ENCODE assay signal across 13 cellular contexts in the genomic region with DNA sequence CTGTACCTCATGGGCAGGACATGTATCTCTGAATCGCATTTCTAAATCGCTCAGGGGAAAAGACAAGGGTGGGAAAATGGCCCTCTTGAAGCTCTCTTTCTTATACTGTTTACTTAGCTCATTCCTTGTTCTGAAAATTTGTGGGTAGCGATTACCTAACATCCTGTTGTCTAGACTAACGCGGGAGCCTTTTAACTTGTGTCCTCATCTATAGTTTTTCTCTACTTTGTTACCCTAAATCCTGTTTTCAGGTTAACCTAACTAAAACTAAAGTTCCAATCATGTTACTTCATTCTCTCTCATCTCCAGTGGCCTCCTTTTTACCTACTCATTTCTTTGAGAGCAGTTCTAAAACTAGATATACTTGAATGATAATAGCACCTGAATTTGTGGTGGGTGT. TPM values are rescaled to one million over a fixed set of nuclear protein-coding genes. Genes with fewer than 3 reads are reported as not detected.
DNase-seq lines count a peak whose midpoint lies in the region; ATAC-seq and TF ChIP-seq lines count a peak whose summit lies in the region.
"Had no signal": no experiment of that assay in that cellular context is flagged by ENCODE, and none has a peak within 500 bp of the region (broad histone marks: within the 10 kb centered on the region; RNA-seq: fewer than 3 reads in every experiment).

No MANE protein-coding gene starts in this region.

- intact Hi-C loops in activated T-helper 2 cell treated with anti-CD3 and anti-CD28 coated beads, Interferon-gamma antibody, Interleukin-2, Interleukin-4, amounts not matched to agents 10 μg/mL and 5 μg/mL and 100 μg/mL, durations not matched to agents 14 hours and 24 hours and 36 hours (cut with micrococcal nuclease), result loop anchor here (5.0 to 10.0 kb wide), 2 partner anchors 42 to 90 kb away; no protein-coding TSS in a partner anchor

- H3K4me1 ChIP-seq in HEK293 (ENCODE audit: control insufficient read depth, insufficient read depth, low read length), result peaks cover 21% of the 10 kb centered on the region

- H3K27ac Mint-ChIP-seq in activated T-helper 2 cell treated with anti-CD3 and anti-CD28 coated beads, Interferon-gamma antibody, Interleukin-2, Interleukin-4, amounts not matched to agents 10 μg/mL and 5 μg/mL and 100 μg/mL, durations not matched to agents 14 hours and 24 hours and 36 hours, result peak overlapping the region; percentile 1

- CTCF ChIA-PET in HEK293 (lab: Yijun Ruan, JAX), result no interaction called here

- peaks cover 33% of the 10 kb centered on the region for H3K4me1 Mint-ChIP-seq in activated T-helper 2 cell treated with anti-CD3 and anti-CD28 coated beads, Interferon-gamma antibody, Interleukin-2, Interleukin-4, amounts not matched to agents 10 μg/mL and 5 μg/mL and 100 μg/mL, durations not matched to agents 14 hours and 24 hours and 36 hours (ENCODE audit: low read depth)

- no peak for TF ChIP-seq CTCF in HEK293 (tag by site-specific recombination; IDR thresholded peaks at IDR 0.05)

- POLR2A ChIA-PET in HEK293 (lab: Yijun Ruan, JAX), result interaction anchor here (1.3 kb wide), 1 partner anchor 53 kb away, joined by 3 read pairs; no protein-coding TSS in a partner anchor

- H3K36me3 Mint-ChIP-seq in activated T-helper 2 cell treated with anti-CD3 and anti-CD28 coated beads, Interferon-gamma antibody, Interleukin-2, Interleukin-4, amounts not matched to agents 10 μg/mL and 5 μg/mL and 100 μg/mL, durations not matched to agents 14 hours and 24 hours and 36 hours (ENCODE audit: low read depth), result peaks cover 25% of the 10 kb centered on the region

- H3K4me3 ChIP-seq in HEK293 (ENCODE audit: low read depth, low read length), result no peak overlapping the region
- H3K4me3 ChIP-seq: heart left ventricle, skin epidermis had no signal

- no peak overlapping the region for H3K4me3 Mint-ChIP-seq in activated T-helper 2 cell treated with anti-CD3 and anti-CD28 coated beads, Interferon-gamma antibody, Interleukin-2, Interleukin-4, amounts not matched to agents 10 μg/mL and 5 μg/mL and 100 μg/mL, durations not matched to agents 14 hours and 24 hours and 36 hours (ENCODE audit: low read depth)

- H3K9me3 ChIP-seq in HEK293 (ENCODE audit: control insufficient read depth, insufficient read depth, low read depth, low read length), result no peaks in the 10 kb centered on the region
- H3K9me3 ChIP-seq: heart left ventricle had no signal

- DNase-seq in Daoy (ENCODE audit: low read depth) (peak; percentile 13), kidney tubule cell (ENCODE audit: low spot score) (peak; percentile 17), SHP77 treated with DMSO at 0.1 percent for 48 hours (lab: John Stamatoyannopoulos, UW) (no peak), NCI-H1417 treated with DMSO at 0.1 percent for 48 hours (lab: John Stamatoyannopoulos, UW) (no peak)
- DNase-seq in activated T-helper 2 cell treated with anti-CD3 and anti-CD28 coated beads, Interferon-gamma antibody, Interleukin-2, Interleukin-4, amounts not matched to agents 10 μg/mL and 5 μg/mL and 100 μg/mL, durations not matched to agents 14 hours and 24 hours and 36 hours (ENCODE audit: low spot score), result no peak
- DNase-seq: heart left ventricle, left ventricle myocardium superior, NCI-H446 treated with DMSO at 0.1 percent for 48 hours, trophoblast cell had no signal

- ATAC-seq in GM21723 (IDR thresholded peaks at IDR 0.05; ENCODE audit: unreplicated experiment) (no peak), GM18861 (IDR thresholded peaks at IDR 0.05; ENCODE audit: unreplicated experiment) (no peak)
- ATAC-seq: heart left ventricle, left ventricle myocardium superior had no signal

- no peaks in the 10 kb centered on the region for H3K27me3 Mint-ChIP-seq in activated T-helper 2 cell treated with anti-CD3 and anti-CD28 coated beads, Interferon-gamma antibody, Interleukin-2, Interleukin-4, amounts not matched to agents 10 μg/mL and 5 μg/mL and 100 μg/mL, durations not matched to agents 14 hours and 24 hours and 36 hours (ENCODE audit: low read depth)

- peaks cover 0 to 4% of the 10 kb centered on the region in 2 experiments; a peak in 1 of 3 replicates for H3K36me3 ChIP-seq in HEK293 (ENCODE audit: control insufficient read depth in 2 of 2, insufficient read depth in 1 of 2, low read length in 2 of 2)
- H3K36me3 ChIP-seq: heart left ventricle had no signal

- no peaks in the 10 kb centered on the region for H3K9me3 Mint-ChIP-seq in activated T-helper 2 cell treated with anti-CD3 and anti-CD28 coated beads, Interferon-gamma antibody, Interleukin-2, Interleukin-4, amounts not matched to agents 10 μg/mL and 5 μg/mL and 100 μg/mL, durations not matched to agents 14 hours and 24 hours and 36 hours

- H3K27ac ChIP-seq in HEK293 (ENCODE audit: extremely low read depth, low read depth, low read length), result no peak overlapping the region
- H3K27ac ChIP-seq: heart left ventricle, skin epidermis had no signal

TF ChIP-seq in HEK293, 187 proteins besides CTCF, POLR2A, EP300 and RAD21:
- no peak for TF ChIP-seq ZNF140 (tag by site-specific recombination; IDR thresholded peaks at IDR 0.05)
- TF ChIP-seq, protein P1, sequence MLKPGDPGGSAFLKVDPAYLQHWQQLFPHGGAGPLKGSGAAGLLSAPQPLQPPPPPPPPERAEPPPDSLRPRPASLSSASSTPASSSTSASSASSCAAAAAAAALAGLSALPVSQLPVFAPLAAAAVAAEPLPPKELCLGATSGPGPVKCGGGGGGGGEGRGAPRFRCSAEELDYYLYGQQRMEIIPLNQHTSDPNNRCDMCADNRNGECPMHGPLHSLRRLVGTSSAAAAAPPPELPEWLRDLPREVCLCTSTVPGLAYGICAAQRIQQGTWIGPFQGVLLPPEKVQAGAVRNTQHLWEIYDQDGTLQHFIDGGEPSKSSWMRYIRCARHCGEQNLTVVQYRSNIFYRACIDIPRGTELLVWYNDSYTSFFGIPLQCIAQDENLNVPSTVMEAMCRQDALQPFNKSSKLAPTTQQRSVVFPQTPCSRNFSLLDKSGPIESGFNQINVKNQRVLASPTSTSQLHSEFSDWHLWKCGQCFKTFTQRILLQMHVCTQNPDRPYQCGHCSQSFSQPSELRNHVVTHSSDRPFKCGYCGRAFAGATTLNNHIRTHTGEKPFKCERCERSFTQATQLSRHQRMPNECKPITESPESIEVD (tag by site-specific recombination; IDR thresholded peaks at IDR 0.05), result 0 out of 2 replicates have a peak, but pooled peaks have one; percentile 17

RNA-seq across cellular contexts. Expression of a gene that starts 45.0 kb away (rescaled TPM):
- 12.6 and 14.8 TPM in 2 replicates for total RNA-seq in Daoy (2014; rRNA removed; shearing (Covaris generic))
- 24.1 and 25.0 TPM in 2 replicates for total RNA-seq in activated T-helper 2 cell treated with anti-CD3 and anti-CD28 coated beads, Interferon-gamma antibody, Interleukin-2, Interleukin-4, amounts not matched to agents 10 μg/mL and 5 μg/mL and 100 μg/mL, durations not matched to agents 14 hours and 24 hours and 36 hours

RNA-seq across cellular contexts. Expression of a gene that starts 50.6 kb away (rescaled TPM):
- 19.6 and 22.3 TPM in 2 replicates for total RNA-seq in Daoy (2014; rRNA removed; shearing (Covaris generic))
- total RNA-seq in activated T-helper 2 cell treated with anti-CD3 and anti-CD28 coated beads, Interferon-gamma antibody, Interleukin-2, Interleukin-4, amounts not matched to agents 10 μg/mL and 5 μg/mL and 100 μg/mL, durations not matched to agents 14 hours and 24 hours and 36 hours, result 44.1 and 46.9 TPM in 2 replicates

Comparison
In these comparisons a context has a peak if more than half of its experiments do, and no peak if none do; other contexts are left out.
1. DNase-seq: peak in Daoy (single experiment) and kidney tubule cell (single experiment); none in activated T-helper 2 cell treated with anti-CD3 and anti-CD28 coated beads, Interferon-gamma antibody, Interleukin-2, Interleukin-4, amounts not matched to agents 10 μg/mL and 5 μg/mL and 100 μg/mL, durations not matched to agents 14 hours and 24 hours and 36 hours (single experiment), SHP77 treated with DMSO at 0.1 percent for 48 hours (single experiment) and NCI-H1417 treated with DMSO at 0.1 percent for 48 hours (single experiment).